Comparison of ENCODE assay signal across 8 cellular contexts in the genomic region with DNA sequence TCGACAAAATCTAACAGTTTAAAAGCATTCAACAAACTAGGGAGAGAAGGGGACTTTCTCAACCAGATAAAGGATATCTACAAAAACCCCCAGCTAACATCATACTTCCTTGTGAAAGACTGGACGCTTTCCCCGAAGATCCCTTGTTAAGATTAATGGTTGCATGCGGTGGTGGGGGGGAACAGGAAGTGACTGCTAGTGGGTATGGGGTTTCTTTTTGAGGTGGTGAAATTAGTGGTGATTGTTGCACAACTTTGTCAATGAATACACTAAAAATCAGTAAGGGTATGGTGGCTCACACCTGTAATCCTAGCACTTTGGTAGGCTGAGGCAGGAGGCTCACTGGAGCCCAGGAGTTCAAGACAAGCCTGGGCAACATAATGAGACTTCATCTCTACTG. TPM values are rescaled to one million over a fixed set of nuclear protein-coding genes. Genes with fewer than 3 reads are reported as not detected.
DNase-seq lines count a peak whose midpoint lies in the region; ATAC-seq, FAIRE-seq and TF ChIP-seq lines count a peak whose summit lies in the region.

No MANE protein-coding gene starts in this region.

- H3K9ac ChIP-seq in neural progenitor cell: no peak overlapping the region

- H3K4me3 ChIP-seq in suprapubic skin (no peak overlapping the region), neural progenitor cell (no peak overlapping the region)

- H3K36me3 ChIP-seq in suprapubic skin: no peaks in the 10 kb centered on the region
- no peaks in the 10 kb centered on the region for H3K36me3 ChIP-seq in neural progenitor cell

- no peak overlapping the region for H3K4me2 ChIP-seq in neural progenitor cell

- H3K79me2 ChIP-seq in neural progenitor cell (ENCODE audit: low read depth): no peaks in the 10 kb centered on the region

- no peak for TF ChIP-seq EP300 in suprapubic skin (IDR thresholded peaks at IDR 0.05)

- no peaks in the 10 kb centered on the region for H3K9me3 Mint-ChIP-seq in activated naive CD8-positive, alpha-beta T cell treated with anti-CD3 and anti-CD28 coated beads, Interleukin-2, amount 50 U/mL, for 24 hours
- no peaks in the 10 kb centered on the region for H3K9me3 Mint-ChIP-seq in neural progenitor cell

- H3K9me3 ChIP-seq in suprapubic skin: no peaks in the 10 kb centered on the region
- H3K9me3 ChIP-seq in neural progenitor cell (ENCODE audit: low read depth): no peaks in the 10 kb centered on the region

- H3F3A ChIP-seq in neural progenitor cell (ENCODE audit: low read depth): no peaks in the 10 kb centered on the region

- H3K27me3 Mint-ChIP-seq in activated naive CD8-positive, alpha-beta T cell treated with anti-CD3 and anti-CD28 coated beads, Interleukin-2, amount 50 U/mL, for 24 hours: peaks cover 6% of the 10 kb centered on the region
- peaks cover 6% of the 10 kb centered on the region for H3K27me3 Mint-ChIP-seq in neural progenitor cell (ENCODE audit: insufficient read depth, low read depth)

- ATAC-seq in activated naive CD8-positive, alpha-beta T cell treated with anti-CD3 and anti-CD28 coated beads, Interleukin-2, amount 50 U/mL, for 24 hours: peak; percentile 62
- ATAC-seq in HG02759 (IDR thresholded peaks at IDR 0.05; ENCODE audit: unreplicated experiment): no peak

- H3K4me3 Mint-ChIP-seq in activated naive CD8-positive, alpha-beta T cell treated with anti-CD3 and anti-CD28 coated beads, Interleukin-2, amount 50 U/mL, for 24 hours: no peak overlapping the region
- no peak overlapping the region for H3K4me3 Mint-ChIP-seq in neural progenitor cell

- peak; percentile 35 for FAIRE-seq in GM12891 (lab: Jason Lieb, UNC)

- H3K4me1 Mint-ChIP-seq in activated naive CD8-positive, alpha-beta T cell treated with anti-CD3 and anti-CD28 coated beads, Interleukin-2, amount 50 U/mL, for 24 hours: peaks cover 47% of the 10 kb centered on the region
- no peaks in the 10 kb centered on the region for H3K4me1 Mint-ChIP-seq in neural progenitor cell

- H3K27me3 ChIP-seq in suprapubic skin: no peaks in the 10 kb centered on the region
- H3K27me3 ChIP-seq in neural progenitor cell: no peaks in the 10 kb centered on the region

- H3K4me1 ChIP-seq in suprapubic skin: no peaks in the 10 kb centered on the region
- H3K4me1 ChIP-seq in neural progenitor cell: no peaks in the 10 kb centered on the region

- H2AFZ ChIP-seq in neural progenitor cell (replicated peaks): no peak overlapping the region

- H3K27ac Mint-ChIP-seq in activated naive CD8-positive, alpha-beta T cell treated with anti-CD3 and anti-CD28 coated beads, Interleukin-2, amount 50 U/mL, for 24 hours: peak overlapping the region; percentile 52
- no peak overlapping the region for H3K27ac Mint-ChIP-seq in neural progenitor cell

- no peaks in the 10 kb centered on the region for H4K20me1 ChIP-seq in neural progenitor cell (ENCODE audit: low read depth)

- TF ChIP-seq POLR2A in GM12891 (IDR thresholded peaks at IDR 0.05; ENCODE audit: low read depth, low read length) (no peak), suprapubic skin (IDR thresholded peaks at IDR 0.05) (no peak)

- no peaks in the 10 kb centered on the region for H3K36me3 Mint-ChIP-seq in activated naive CD8-positive, alpha-beta T cell treated with anti-CD3 and anti-CD28 coated beads, Interleukin-2, amount 50 U/mL, for 24 hours (ENCODE audit: low read depth)
- no peaks in the 10 kb centered on the region for H3K36me3 Mint-ChIP-seq in neural progenitor cell

- WGBS in suprapubic skin: 56% methylated on average over 4 of the region's 4 CpGs

- H3K27ac ChIP-seq in suprapubic skin: no peak overlapping the region
- H3K27ac ChIP-seq in neural progenitor cell: no peak overlapping the region

- DNase-seq in GM12891 (ENCODE audit: insufficient read length, low spot score) (no peak), SKM-1 (lab: John Stamatoyannopoulos, UW; ENCODE audit: unreplicated experiment) (peak; percentile 95), HT-29 (ENCODE audit: low spot score) (no peak), suprapubic skin (ENCODE audit: low spot score in 2 of 2) (no peak), neural progenitor cell (ENCODE audit: low spot score) (no peak)
- peak; percentile 60 for DNase-seq in activated naive CD8-positive, alpha-beta T cell treated with anti-CD3 and anti-CD28 coated beads, Interleukin-2, amount 50 U/mL, for 24 hours
- DNase-seq in stimulated activated CD4-positive, alpha-beta T cell treated with anti-CD3 and anti-CD28 coated beads, Interleukin-1b, Interleukin-23, amount 100 ng/mL, for 48 hours: peak; percentile 45

- TF ChIP-seq CTCF in suprapubic skin (IDR thresholded peaks at IDR 0.05): no peak
- no peak for TF ChIP-seq CTCF in neural progenitor cell (IDR thresholded peaks at IDR 0.05)

TF ChIP-seq in GM12891, 5 proteins besides CTCF, POLR2A, EP300 and RAD21:
- no peak for TF ChIP-seq TAF1 (IDR thresholded peaks at IDR 0.05; ENCODE audit: low read depth, low read length)
- peak; percentile 81 for TF ChIP-seq SPI1 (IDR thresholded peaks at IDR 0.05; ENCODE audit: low read depth, low read length)

RNA-seq across cellular contexts. Expression of a gene that starts 26.9 kb away (rescaled TPM):
- 10.0 TPM for polyA plus RNA-seq in GM12891 (2012; ENCODE audit: low read depth, missing spikeins)
- total RNA-seq in HT-29 (2014; rRNA removed; shearing (Covaris generic)): 4.4 and 6.7 TPM in 2 replicates
- total RNA-seq in suprapubic skin (10 to 100 TPM; 15.4 to 20.3 (median 17.2) TPM), neural progenitor cell (ENCODE audit: low replicate concordance) (32.9 and 33.5 TPM in 2 replicates)

Comparison
In these comparisons a context has a peak if more than half of its experiments do, and no peak if none do; other contexts are left out.
1. DNase-seq: peak in SKM-1 (single experiment), activated naive CD8-positive, alpha-beta T cell treated with anti-CD3 and anti-CD28 coated beads, Interleukin-2, amount 50 U/mL, for 24 hours (single experiment) and stimulated activated CD4-positive, alpha-beta T cell treated with anti-CD3 and anti-CD28 coated beads, Interleukin-1b, Interleukin-23, amount 100 ng/mL, for 48 hours (single experiment); none in GM12891 (single experiment), HT-29 (single experiment), suprapubic skin (0 of 2) and neural progenitor cell (single experiment).